Comparison of ENCODE assay signal across 23 cellular contexts in the genomic region with DNA sequence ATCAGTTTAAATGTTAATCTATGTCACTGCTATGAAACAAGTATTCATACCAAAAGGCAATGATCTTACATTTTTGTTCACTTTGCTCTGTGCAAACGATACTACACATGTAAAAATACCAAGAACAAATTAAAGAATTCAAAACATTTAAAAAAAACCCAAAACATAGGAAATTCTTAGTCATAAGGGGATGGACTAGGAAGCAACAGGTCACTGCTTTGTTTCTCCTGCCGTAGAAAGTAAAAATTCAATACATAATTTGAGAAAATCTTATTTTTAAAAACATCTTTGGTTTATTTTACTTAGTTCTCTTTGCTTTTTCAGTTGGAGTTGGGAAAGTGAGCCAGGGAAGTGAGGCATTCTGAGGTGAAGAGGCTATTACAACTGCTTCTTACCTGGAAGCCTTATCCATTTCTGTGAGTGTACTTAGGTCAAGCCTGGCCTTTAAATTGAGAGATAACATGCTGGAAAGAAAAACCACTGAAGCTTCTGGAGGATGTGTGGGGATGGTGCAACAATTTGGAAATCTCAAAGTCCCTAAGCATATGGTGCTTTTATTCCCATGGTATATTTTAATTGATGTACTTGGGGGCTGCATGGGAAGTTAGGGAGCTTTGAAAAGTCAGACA.
"Had no signal": no experiment of that assay in that cellular context is flagged by ENCODE, and none has a peak within 500 bp of the region (broad histone marks: within the 10 kb centered on the region; RNA-seq: fewer than 3 reads in every experiment).

No MANE protein-coding gene starts in this region.

- H3K4me3 Mint-ChIP-seq: activated naive CD4-positive, alpha-beta T cell treated with anti-CD3 and anti-CD28 coated beads, Interleukin-2, amount 50 U/mL, for 24 hours; activated T-cell treated with anti-CD3 and anti-CD28 coated beads, Interleukin-2, amount 50 U/mL, for 72 hours; naive thymus-derived CD8-positive, alpha-beta T cell; T-helper 2 cell treated with Interferon-gamma antibody and Interleukin-4, amounts not matched to agents 5 μg/mL and 100 μg/mL, for 36 hours; type B pancreatic cell had no signal

- H3K27me3 Mint-ChIP-seq: type B pancreatic cell had no signal

- H3K9me3 ChIP-seq: body of pancreas, esophagus squamous epithelium, gastrocnemius medialis, heart right ventricle, pancreas, right lobe of liver, stomach, testis had no signal

- H3K27ac ChIP-seq: body of pancreas, esophagus squamous epithelium, gastrocnemius medialis, pancreas, right lobe of liver, stomach, testis had no signal

- ATAC-seq: activated T-cell treated with anti-CD3 and anti-CD28 coated beads, Interleukin-2, amount 50 U/mL, for 72 hours; body of pancreas; gastrocnemius medialis; heart right ventricle; naive thymus-derived CD8-positive, alpha-beta T cell; pancreas; right lobe of liver had no signal

- DNase-seq: activated CD4-positive, alpha-beta T cell treated with anti-CD3 and anti-CD28 coated beads, Interleukin-2, amount 50 U/mL, for 4 hours; activated gamma-delta T cell; activated T-cell treated with anti-CD3 and anti-CD28 coated beads, Interleukin-2, amount 50 U/mL, for 72 hours; amniotic stem cell; body of pancreas; central memory CD4-positive, alpha-beta T cell; cortex of kidney; effector CD8-positive, alpha-beta T cell; esophagus squamous epithelium; gastrocnemius medialis; heart right ventricle; mesendoderm; naive thymus-derived CD8-positive, alpha-beta T cell; pancreas; right lobe of liver; small intestine; stimulated activated CD4-positive, alpha-beta T cell treated with anti-CD3 and anti-CD28 coated beads, Interleukin-15, amount 100 ng/mL, for 24 hours; stimulated activated CD4-positive, alpha-beta T cell treated with anti-CD3 and anti-CD28 coated beads, Interleukin-2, amount 100 ng/mL, for 48 hours; stomach; testis had no signal

- H3K9me3 Mint-ChIP-seq: activated naive CD4-positive, alpha-beta T cell treated with anti-CD3 and anti-CD28 coated beads, Interleukin-2, amount 50 U/mL, for 24 hours; activated T-cell treated with anti-CD3 and anti-CD28 coated beads, Interleukin-2, amount 50 U/mL, for 72 hours; naive thymus-derived CD8-positive, alpha-beta T cell; T-helper 2 cell treated with Interferon-gamma antibody and Interleukin-4, amounts not matched to agents 5 μg/mL and 100 μg/mL, for 36 hours; type B pancreatic cell had no signal

- H3K27ac Mint-ChIP-seq: activated naive CD4-positive, alpha-beta T cell treated with anti-CD3 and anti-CD28 coated beads, Interleukin-2, amount 50 U/mL, for 24 hours; activated T-cell treated with anti-CD3 and anti-CD28 coated beads, Interleukin-2, amount 50 U/mL, for 72 hours; naive thymus-derived CD8-positive, alpha-beta T cell; T-helper 2 cell treated with Interferon-gamma antibody and Interleukin-4, amounts not matched to agents 5 μg/mL and 100 μg/mL, for 36 hours; type B pancreatic cell had no signal

- H3K4me3 ChIP-seq: body of pancreas, esophagus squamous epithelium, gastrocnemius medialis, heart right ventricle, pancreas, right lobe of liver, stomach, testis had no signal

- H3K4me1 ChIP-seq: body of pancreas, esophagus squamous epithelium, gastrocnemius medialis, pancreas, right lobe of liver, stomach, testis had no signal

- H3K36me3 Mint-ChIP-seq: activated naive CD4-positive, alpha-beta T cell treated with anti-CD3 and anti-CD28 coated beads, Interleukin-2, amount 50 U/mL, for 24 hours; naive thymus-derived CD8-positive, alpha-beta T cell had no signal

- H3K27me3 ChIP-seq: body of pancreas, esophagus squamous epithelium, gastrocnemius medialis, heart right ventricle, pancreas, right lobe of liver, stomach, testis had no signal

- H3K4me1 Mint-ChIP-seq: activated naive CD4-positive, alpha-beta T cell treated with anti-CD3 and anti-CD28 coated beads, Interleukin-2, amount 50 U/mL, for 24 hours; naive thymus-derived CD8-positive, alpha-beta T cell had no signal
